ENCODE assay signal across 8 cellular contexts in the genomic region with DNA sequence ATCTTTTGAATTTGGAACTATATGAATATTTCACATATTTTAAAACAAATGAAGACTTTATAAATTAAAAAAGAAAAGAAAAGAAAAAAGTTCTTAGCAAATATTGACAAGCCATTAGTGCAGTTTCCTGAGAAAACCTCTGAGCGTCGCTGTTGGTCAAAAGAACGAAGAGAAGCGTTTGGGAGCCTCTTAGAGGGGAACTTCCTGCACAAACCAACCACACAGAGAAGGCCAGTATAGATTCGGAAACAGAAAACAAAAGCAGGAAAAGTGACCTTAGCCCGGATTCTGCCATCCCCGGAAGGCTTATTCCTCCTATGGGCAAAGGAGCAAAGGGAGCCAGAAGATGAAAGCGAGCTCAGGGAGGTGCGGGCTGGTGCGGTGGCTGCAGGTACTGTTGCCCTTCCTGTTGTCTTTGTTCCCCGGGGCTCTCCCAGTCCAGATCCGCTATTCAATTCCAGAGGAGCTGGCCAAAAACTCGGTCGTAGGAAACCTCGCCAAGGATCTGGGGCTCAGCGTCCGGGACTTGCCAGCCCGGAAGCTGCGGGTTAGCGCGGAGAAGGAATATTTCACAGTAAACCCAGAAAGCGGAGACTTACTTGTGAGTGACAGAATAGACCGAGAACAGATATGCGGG. TPM values are rescaled to one million over a fixed set of nuclear protein-coding genes. Genes with fewer than 3 reads are reported as not detected.
A peak's percentile ranks its signal among the peaks of the same experiment; 100 is the strongest.
DNase-seq lines count a peak whose midpoint lies in the region; ATAC-seq and TF ChIP-seq lines count a peak whose summit lies in the region.

TSS of gene PCDHGB2 (plus strand) at position 205 of the 637 bp plus-strand sequence. CDS start at position 347, 142 bp downstream.

- DNase-seq in RPMI7951 (ENCODE audit: low read depth) (peak; percentile 74), epithelial cell of proximal tubule (ENCODE audit: low read depth) (no peak), ovary (no peak), SHP77 treated with DMSO at 0.1 percent for 48 hours (lab: John Stamatoyannopoulos, UW) (no peak)
- no peak for DNase-seq in effector CD8-positive, alpha-beta T cell (lab: John Stamatoyannopoulos, UW)

- no peaks in the 10 kb centered on the region for H3K27me3 ChIP-seq in ovary

- peak within 1 kb of the TSS; percentile 43; the same call in 1 of the 2 replicates for H3K4me3 ChIP-seq in GM08714 (ENCODE audit: low read length)
- H3K4me3 ChIP-seq in epithelial cell of proximal tubule (ENCODE audit: low read depth, low read length), result peak within 1 kb of the TSS; percentile 47
- H3K4me3 ChIP-seq in ovary, result peak within 1 kb of the TSS; percentile 22

- no peaks in the 10 kb centered on the region for H3K4me1 ChIP-seq in ovary (ENCODE audit: insufficient read depth)

- ATAC-seq in HG02623 (IDR thresholded peaks at IDR 0.05; ENCODE audit: unreplicated experiment) (peak; percentile 68), GM19397 (IDR thresholded peaks at IDR 0.05; ENCODE audit: unreplicated experiment) (no peak)

- no peak for TF ChIP-seq POLR2A in ovary (IDR thresholded peaks at IDR 0.05)

- 17 to 25% (median 19%) methylated on average over 24 of the region's 24 CpGs for WGBS in ovary, 3 donors

- peaks cover 7 to 64% of the 10 kb centered on the region in 2 donors for H3K9me3 ChIP-seq in ovary

- intact Hi-C loops in ovary (cut with DNase I), result no loop called here

- H3K27ac ChIP-seq in ovary, result no peak within 1 kb of the TSS

- TF ChIP-seq CTCF in epithelial cell of proximal tubule (conservative IDR thresholded peaks at IDR 0.05; ENCODE audit: low read depth, low read length) (peak; percentile 55), ovary (IDR thresholded peaks at IDR 0.05) (no peak)

- no peak for TF ChIP-seq EP300 in ovary (IDR thresholded peaks at IDR 0.05)

- no peaks in the 10 kb centered on the region for H3K36me3 ChIP-seq in ovary

RNA-seq across cellular contexts. Expression of gene PCDHGB2, which starts in this region (rescaled TPM):
- 4.6 and 6.0 TPM in 2 replicates for total RNA-seq in RPMI7951 (2014; rRNA removed; shearing (Covaris generic))
- total RNA-seq in epithelial cell of proximal tubule (0.43 and 0.98 TPM in 2 replicates), ovary (10 to 100 TPM in 2 of 7 donors, 1 to 10 TPM in 5; 4.5 to 11.9 (median 9.3) TPM)
- polyA plus RNA-seq in ovary, result 1 to 10 TPM; 1.9 to 4.3 TPM
